ENCODE assay signal across 14 cellular contexts in the genomic region with DNA sequence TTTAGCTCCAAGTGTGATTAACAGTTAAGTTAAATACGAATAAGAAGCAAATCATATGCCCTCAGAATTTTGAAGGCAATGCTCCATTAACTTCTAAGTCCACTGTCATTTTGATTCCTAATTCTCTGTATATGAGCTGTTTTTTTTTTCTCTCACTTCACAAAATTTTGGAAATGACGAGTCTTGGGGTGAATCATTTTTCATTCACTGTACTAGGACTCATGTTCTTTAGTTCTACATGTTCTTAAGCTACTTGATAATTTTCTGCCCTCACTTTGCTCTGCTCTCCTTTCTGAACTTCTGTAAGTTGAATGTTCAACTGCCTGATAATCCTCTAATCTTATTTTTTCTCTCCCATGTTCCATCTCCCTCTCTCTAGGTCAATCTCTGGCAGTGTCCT.
"Had no signal": no experiment of that assay in that cellular context is flagged by ENCODE, and none has a peak within 500 bp of the region (broad histone marks: within the 10 kb centered on the region; RNA-seq: fewer than 3 reads in every experiment).

No MANE protein-coding gene starts in this region.

- H3K9me3 ChIP-seq: gastrocnemius medialis, tibial nerve had no signal

- H3K4me3 Mint-ChIP-seq: activated CD4-positive, alpha-beta memory T cell treated with anti-CD3 and anti-CD28 coated beads, Interleukin-2, amount 10 ng/mL, durations not matched to agents 7 days and 5 days; activated CD4-positive, alpha-beta T cell treated with anti-CD3 and anti-CD28 coated beads for 36 hours; activated naive CD8-positive, alpha-beta T cell treated with anti-CD3 and anti-CD28 coated beads, Interleukin-2, amount 10 ng/mL, durations not matched to agents 7 days and 5 days; activated T-cell treated with anti-CD3 and anti-CD28 coated beads, Interleukin-2, amount 50 U/mL, for 72 hours; T-cell had no signal

- H3K27me3 Mint-ChIP-seq: activated CD4-positive, alpha-beta memory T cell treated with anti-CD3 and anti-CD28 coated beads, Interleukin-2, amount 10 ng/mL, durations not matched to agents 7 days and 5 days; activated CD4-positive, alpha-beta T cell treated with anti-CD3 and anti-CD28 coated beads for 36 hours; activated naive CD8-positive, alpha-beta T cell treated with anti-CD3 and anti-CD28 coated beads, Interleukin-2, amount 10 ng/mL, durations not matched to agents 7 days and 5 days; T-cell had no signal

- ATAC-seq: activated CD4-positive, alpha-beta T cell treated with anti-CD3 and anti-CD28 coated beads for 36 hours; activated T-cell treated with anti-CD3 and anti-CD28 coated beads, Interleukin-2, amount 50 U/mL, for 72 hours; gastrocnemius medialis; heart right ventricle; T-cell had no signal

- DNase-seq: activated CD4-positive, alpha-beta memory T cell treated with anti-CD3 and anti-CD28 coated beads, Interleukin-2, amount 10 ng/mL, durations not matched to agents 7 days and 5 days; activated CD4-positive, alpha-beta T cell treated with anti-CD3 and anti-CD28 coated beads for 36 hours; activated naive CD8-positive, alpha-beta T cell treated with anti-CD3 and anti-CD28 coated beads, Interleukin-2, amount 10 ng/mL, durations not matched to agents 7 days and 5 days; activated T-cell treated with anti-CD3 and anti-CD28 coated beads, Interleukin-2, amount 50 U/mL, for 72 hours; aorta; gastrocnemius medialis; heart right ventricle; mesendoderm; T-cell; WERI-Rb-1 had no signal

- H3K27ac ChIP-seq: cardiac muscle cell, gastrocnemius medialis, right atrium auricular region, WERI-Rb-1 had no signal

- H3K9me3 Mint-ChIP-seq: activated naive CD8-positive, alpha-beta T cell treated with anti-CD3 and anti-CD28 coated beads, Interleukin-2, amount 10 ng/mL, durations not matched to agents 7 days and 5 days; activated T-cell treated with anti-CD3 and anti-CD28 coated beads, Interleukin-2, amount 50 U/mL, for 72 hours; T-cell had no signal

- H3K4me2 ChIP-seq: smooth muscle cell had no signal

- H3K36me3 ChIP-seq: cardiac muscle cell, gastrocnemius medialis, heart right ventricle, right atrium auricular region, tibial nerve, WERI-Rb-1 had no signal

- H3K4me3 ChIP-seq: cardiac muscle cell, gastrocnemius medialis, heart right ventricle, right atrium auricular region, smooth muscle cell, tibial nerve had no signal

- H3K27me3 ChIP-seq: cardiac muscle cell, gastrocnemius medialis, heart right ventricle, right atrium auricular region, tibial nerve had no signal

- H3K27ac Mint-ChIP-seq: activated CD4-positive, alpha-beta memory T cell treated with anti-CD3 and anti-CD28 coated beads, Interleukin-2, amount 10 ng/mL, durations not matched to agents 7 days and 5 days; activated CD4-positive, alpha-beta T cell treated with anti-CD3 and anti-CD28 coated beads for 36 hours; activated T-cell treated with anti-CD3 and anti-CD28 coated beads, Interleukin-2, amount 50 U/mL, for 72 hours; T-cell had no signal
